In genomic region chr9:101791533-101791932, GRCh38 we compare ENCODE assay signal across 26 cellular contexts. TPM values are rescaled to one million over a fixed set of nuclear protein-coding genes. Genes with fewer than 3 reads are reported as not detected.
"Had no signal": no experiment of that assay in that cellular context is flagged by ENCODE, and none has a peak within 500 bp of the region (broad histone marks: within the 10 kb centered on the region; RNA-seq: fewer than 3 reads in every experiment).

No MANE protein-coding gene starts in this region.

- H3K27ac ChIP-seq: ascending aorta, cardiac muscle cell had no signal

- H3K9me3 ChIP-seq: ascending aorta had no signal

- ATAC-seq: T-helper 17 cell had no signal

- FAIRE-seq: bronchial epithelial cell, TTC549 had no signal

- H3K36me3 ChIP-seq: ascending aorta, cardiac muscle cell had no signal

- H3K4me3 ChIP-seq: ascending aorta, cardiac muscle cell had no signal

- H3K4me1 ChIP-seq: ascending aorta had no signal

- DNase-seq: activated B cell treated with CpG ODN at 0.5 μM for 24 hours; activated CD4-positive, alpha-beta T cell treated with anti-CD3 and anti-CD28 coated beads for 4 hours; activated CD4-positive, alpha-beta T cell treated with anti-CD3 and anti-CD28 coated beads, Interleukin-2, amount 10 ng/mL, durations not matched to agents 24 days and 14 days; activated CD4-positive, alpha-beta T cell treated with anti-CD3 and anti-CD28 coated beads, Interleukin-2, amount 50 U/mL, for 4 hours; activated CD4-positive, CD25-positive, alpha-beta regulatory T cell treated with anti-CD3 and anti-CD28 coated beads, Interleukin-2, amount 50 U/mL, for 72 hours; activated CD8-positive, alpha-beta memory T cell treated with anti-CD3 and anti-CD28 coated beads, Interleukin-2, amount 50 U/mL, for 4 hours; activated effector memory CD4-positive, alpha-beta T cell treated with Interleukin-2 at 50 U/mL for 16 hours; activated gamma-delta T cell; activated naive CD4-positive, alpha-beta T cell treated with Interleukin-2 at 50 U/mL for 16 hours; activated naive CD8-positive, alpha-beta T cell treated with anti-CD3 and anti-CD28 coated beads, Interleukin-2, amount 10 ng/mL, durations not matched to agents 7 days and 5 days; activated T-cell treated with anti-CD3 and anti-CD28 coated beads for 4 hours; activated T-cell treated with anti-CD3 and anti-CD28 coated beads, Interleukin-2, amount 50 U/mL, for 24 hours; cerebellar nuclear complex; T-helper 17 cell; T1000 had no signal

- H3K27me3 ChIP-seq: ascending aorta, cardiac muscle cell had no signal

RNA-seq across cellular contexts. Expression of gene GRIN3A, which starts 53.1 kb away (rescaled TPM):
- total RNA-seq: activated B cell treated with CpG ODN at 0.5 μM for 24 hours; activated CD4-positive, alpha-beta memory T cell treated with anti-CD3 and anti-CD28 coated beads for 36 hours; activated CD4-positive, alpha-beta T cell treated with anti-CD3 and anti-CD28 coated beads, Interleukin-2, amount 10 ng/mL, durations not matched to agents 24 days and 14 days; activated CD8-positive, alpha-beta memory T cell treated with anti-CD3 and anti-CD28 coated beads for 36 hours; activated CD8-positive, alpha-beta T cell treated with anti-CD3 and anti-CD28 coated beads for 36 hours; activated naive CD8-positive, alpha-beta T cell treated with anti-CD3 and anti-CD28 coated beads, Interleukin-2, amount 10 ng/mL, durations not matched to agents 7 days and 5 days; activated T-helper 2 cell treated with anti-CD3 and anti-CD28 coated beads, Interferon-gamma antibody, Interleukin-2, Interleukin-4, amounts not matched to agents 10 μg/mL and 5 μg/mL and 100 μg/mL, durations not matched to agents 14 hours and 24 hours and 36 hours; ascending aorta; bronchial epithelial cell; cardiac muscle cell; chondrocyte; T-helper 1 cell treated with Interleukin-12 subunit alpha and Interleukin-12 subunit beta and Interleukin-4 antibody, amounts not matched to agents 30 ng/mL and 1 ng/mL, for 36 hours; T-helper 17 cell; T-helper 2 cell treated with Interferon-gamma antibody and Interleukin-4, amounts not matched to agents 100 ng/mL and 5 ng/mL, for 36 hours had no signal
- polyA plus RNA-seq: cardiac muscle cell had no signal
